1 cellular context compared by ENCODE assay signal in the genomic region with DNA sequence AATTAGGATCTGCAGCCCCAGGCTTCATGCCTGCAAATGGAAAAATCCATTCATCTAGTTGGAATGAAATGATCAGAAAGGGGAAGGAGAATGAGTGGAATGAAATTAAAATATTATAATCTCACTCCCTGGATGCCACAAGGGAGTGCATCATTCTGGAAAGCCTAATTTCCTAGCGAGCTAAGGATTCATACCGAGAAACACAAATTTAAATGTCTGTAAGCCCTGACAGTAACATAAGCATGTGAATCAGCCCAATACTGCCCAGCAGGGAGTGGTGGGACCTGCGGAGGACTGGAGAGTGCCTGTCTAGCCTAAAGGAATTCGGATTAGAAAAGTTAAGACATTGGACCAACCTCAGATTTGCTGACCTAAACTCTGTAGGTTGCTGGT.
TF ChIP-seq lines count a peak whose summit lies in the region.

No MANE protein-coding gene starts in this region.

TF ChIP-seq in GM23338, 12 proteins besides CTCF, POLR2A, EP300 and RAD21 (continued from another document):
- TF ChIP-seq, protein P1, sequence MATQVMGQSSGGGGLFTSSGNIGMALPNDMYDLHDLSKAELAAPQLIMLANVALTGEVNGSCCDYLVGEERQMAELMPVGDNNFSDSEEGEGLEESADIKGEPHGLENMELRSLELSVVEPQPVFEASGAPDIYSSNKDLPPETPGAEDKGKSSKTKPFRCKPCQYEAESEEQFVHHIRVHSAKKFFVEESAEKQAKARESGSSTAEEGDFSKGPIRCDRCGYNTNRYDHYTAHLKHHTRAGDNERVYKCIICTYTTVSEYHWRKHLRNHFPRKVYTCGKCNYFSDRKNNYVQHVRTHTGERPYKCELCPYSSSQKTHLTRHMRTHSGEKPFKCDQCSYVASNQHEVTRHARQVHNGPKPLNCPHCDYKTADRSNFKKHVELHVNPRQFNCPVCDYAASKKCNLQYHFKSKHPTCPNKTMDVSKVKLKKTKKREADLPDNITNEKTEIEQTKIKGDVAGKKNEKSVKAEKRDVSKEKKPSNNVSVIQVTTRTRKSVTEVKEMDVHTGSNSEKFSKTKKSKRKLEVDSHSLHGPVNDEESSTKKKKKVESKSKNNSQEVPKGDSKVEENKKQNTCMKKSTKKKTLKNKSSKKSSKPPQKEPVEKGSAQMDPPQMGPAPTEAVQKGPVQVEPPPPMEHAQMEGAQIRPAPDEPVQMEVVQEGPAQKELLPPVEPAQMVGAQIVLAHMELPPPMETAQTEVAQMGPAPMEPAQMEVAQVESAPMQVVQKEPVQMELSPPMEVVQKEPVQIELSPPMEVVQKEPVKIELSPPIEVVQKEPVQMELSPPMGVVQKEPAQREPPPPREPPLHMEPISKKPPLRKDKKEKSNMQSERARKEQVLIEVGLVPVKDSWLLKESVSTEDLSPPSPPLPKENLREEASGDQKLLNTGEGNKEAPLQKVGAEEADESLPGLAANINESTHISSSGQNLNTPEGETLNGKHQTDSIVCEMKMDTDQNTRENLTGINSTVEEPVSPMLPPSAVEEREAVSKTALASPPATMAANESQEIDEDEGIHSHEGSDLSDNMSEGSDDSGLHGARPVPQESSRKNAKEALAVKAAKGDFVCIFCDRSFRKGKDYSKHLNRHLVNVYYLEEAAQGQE (IDR thresholded peaks at IDR 0.05; ENCODE audit: unreplicated experiment) = no peak
- TF ChIP-seq EZH2phosphoT487 (IDR thresholded peaks at IDR 0.05; ENCODE audit: unreplicated experiment) = no peak
- no peak for TF ChIP-seq CREB1 (CRISPR knock-in tag; IDR thresholded peaks at IDR 0.05; ENCODE audit: low read depth)
- no peak for TF ChIP-seq POLR2AphosphoS5 (IDR thresholded peaks at IDR 0.05; ENCODE audit: low read depth)
- TF ChIP-seq, protein P2, sequence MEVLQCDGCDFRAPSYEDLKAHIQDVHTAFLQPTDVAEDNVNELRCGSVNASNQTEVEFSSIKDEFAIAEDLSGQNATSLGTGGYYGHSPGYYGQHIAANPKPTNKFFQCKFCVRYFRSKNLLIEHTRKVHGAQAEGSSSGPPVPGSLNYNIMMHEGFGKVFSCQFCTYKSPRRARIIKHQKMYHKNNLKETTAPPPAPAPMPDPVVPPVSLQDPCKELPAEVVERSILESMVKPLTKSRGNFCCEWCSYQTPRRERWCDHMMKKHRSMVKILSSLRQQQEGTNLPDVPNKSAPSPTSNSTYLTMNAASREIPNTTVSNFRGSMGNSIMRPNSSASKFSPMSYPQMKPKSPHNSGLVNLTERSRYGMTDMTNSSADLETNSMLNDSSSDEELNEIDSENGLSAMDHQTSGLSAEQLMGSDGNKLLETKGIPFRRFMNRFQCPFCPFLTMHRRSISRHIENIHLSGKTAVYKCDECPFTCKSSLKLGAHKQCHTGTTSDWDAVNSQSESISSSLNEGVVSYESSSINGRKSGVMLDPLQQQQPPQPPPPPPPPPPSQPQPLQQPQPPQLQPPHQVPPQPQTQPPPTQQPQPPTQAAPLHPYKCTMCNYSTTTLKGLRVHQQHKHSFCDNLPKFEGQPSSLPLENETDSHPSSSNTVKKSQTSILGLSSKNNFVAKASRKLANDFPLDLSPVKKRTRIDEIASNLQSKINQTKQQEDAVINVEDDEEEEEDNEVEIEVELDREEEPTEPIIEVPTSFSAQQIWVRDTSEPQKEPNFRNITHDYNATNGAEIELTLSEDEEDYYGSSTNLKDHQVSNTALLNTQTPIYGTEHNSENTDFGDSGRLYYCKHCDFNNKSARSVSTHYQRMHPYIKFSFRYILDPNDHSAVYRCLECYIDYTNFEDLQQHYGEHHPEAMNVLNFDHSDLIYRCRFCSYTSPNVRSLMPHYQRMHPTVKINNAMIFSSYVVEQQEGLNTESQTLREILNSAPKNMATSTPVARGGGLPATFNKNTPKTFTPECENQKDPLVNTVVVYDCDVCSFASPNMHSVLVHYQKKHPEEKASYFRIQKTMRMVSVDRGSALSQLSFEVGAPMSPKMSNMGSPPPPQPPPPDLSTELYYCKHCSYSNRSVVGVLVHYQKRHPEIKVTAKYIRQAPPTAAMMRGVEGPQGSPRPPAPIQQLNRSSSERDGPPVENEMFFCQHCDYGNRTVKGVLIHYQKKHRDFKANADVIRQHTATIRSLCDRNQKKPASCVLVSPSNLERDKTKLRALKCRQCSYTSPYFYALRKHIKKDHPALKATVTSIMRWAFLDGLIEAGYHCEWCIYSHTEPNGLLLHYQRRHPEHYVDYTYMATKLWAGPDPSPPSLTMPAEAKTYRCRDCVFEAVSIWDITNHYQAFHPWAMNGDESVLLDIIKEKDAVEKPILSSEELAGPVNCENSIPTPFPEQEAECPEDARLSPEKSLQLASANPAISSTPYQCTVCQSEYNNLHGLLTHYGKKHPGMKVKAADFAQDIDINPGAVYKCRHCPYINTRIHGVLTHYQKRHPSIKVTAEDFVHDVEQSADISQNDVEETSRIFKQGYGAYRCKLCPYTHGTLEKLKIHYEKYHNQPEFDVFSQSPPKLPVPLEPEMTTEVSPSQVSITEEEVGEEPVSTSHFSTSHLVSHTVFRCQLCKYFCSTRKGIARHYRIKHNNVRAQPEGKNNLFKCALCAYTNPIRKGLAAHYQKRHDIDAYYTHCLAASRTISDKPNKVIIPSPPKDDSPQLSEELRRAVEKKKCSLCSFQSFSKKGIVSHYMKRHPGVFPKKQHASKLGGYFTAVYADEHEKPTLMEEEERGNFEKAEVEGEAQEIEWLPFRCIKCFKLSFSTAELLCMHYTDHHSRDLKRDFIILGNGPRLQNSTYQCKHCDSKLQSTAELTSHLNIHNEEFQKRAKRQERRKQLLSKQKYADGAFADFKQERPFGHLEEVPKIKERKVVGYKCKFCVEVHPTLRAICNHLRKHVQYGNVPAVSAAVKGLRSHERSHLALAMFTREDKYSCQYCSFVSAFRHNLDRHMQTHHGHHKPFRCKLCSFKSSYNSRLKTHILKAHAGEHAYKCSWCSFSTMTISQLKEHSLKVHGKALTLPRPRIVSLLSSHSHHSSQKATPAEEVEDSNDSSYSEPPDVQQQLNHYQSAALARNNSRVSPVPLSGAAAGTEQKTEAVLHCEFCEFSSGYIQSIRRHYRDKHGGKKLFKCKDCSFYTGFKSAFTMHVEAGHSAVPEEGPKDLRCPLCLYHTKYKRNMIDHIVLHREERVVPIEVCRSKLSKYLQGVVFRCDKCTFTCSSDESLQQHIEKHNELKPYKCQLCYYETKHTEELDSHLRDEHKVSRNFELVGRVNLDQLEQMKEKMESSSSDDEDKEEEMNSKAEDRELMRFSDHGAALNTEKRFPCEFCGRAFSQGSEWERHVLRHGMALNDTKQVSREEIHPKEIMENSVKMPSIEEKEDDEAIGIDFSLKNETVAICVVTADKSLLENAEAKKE (CRISPR knock-in tag; IDR thresholded peaks at IDR 0.05) = no peak
